7 cellular contexts compared by ENCODE assay signal in genomic region chr15:43776101-43776717, GRCh38. TPM values are rescaled to one million over a fixed set of nuclear protein-coding genes. Genes with fewer than 3 reads are reported as not detected.
DNase-seq lines count a peak whose midpoint lies in the region; ATAC-seq lines count a peak whose summit lies in the region.

No MANE protein-coding gene starts in this region.

- peak overlapping the region; percentile 100 for H3K9ac ChIP-seq in Karpas-422 (ENCODE audit: low read length)
- H3K9ac ChIP-seq in adipocyte (ENCODE audit: low read length) = peak overlapping the region; percentile 60

- H3K36me3 Mint-ChIP-seq in stimulated activated effector memory CD8-positive, alpha-beta T cell treated with anti-CD3 and anti-CD28 coated beads, Interleukin-12 subunit alpha, Interleukin-12 subunit beta, amount 100 ng/mL, for 72 hours = peaks cover 51% of the 10 kb centered on the region

- H3K4me3 ChIP-seq in Karpas-422 (ENCODE audit: low read length) = peak overlapping the region; percentile 96
- H3K4me3 ChIP-seq in adipocyte (ENCODE audit: low read length) = peak overlapping the region; percentile 92

- no peaks in the 10 kb centered on the region for H3K9me2 ChIP-seq in Karpas-422 (replicated peaks; ENCODE audit: insufficient read depth, low read length)

- H3K4me1 Mint-ChIP-seq in stimulated activated effector memory CD8-positive, alpha-beta T cell treated with anti-CD3 and anti-CD28 coated beads, Interleukin-12 subunit alpha, Interleukin-12 subunit beta, amount 100 ng/mL, for 72 hours = peaks cover 24% of the 10 kb centered on the region

- peak overlapping the region; percentile 82 for H3K4me3 Mint-ChIP-seq in stimulated activated effector memory CD8-positive, alpha-beta T cell treated with anti-CD3 and anti-CD28 coated beads, Interleukin-12 subunit alpha, Interleukin-12 subunit beta, amount 100 ng/mL, for 72 hours

- ATAC-seq in GM18499 (IDR thresholded peaks at IDR 0.05; ENCODE audit: insufficient read depth, unreplicated experiment) (peak; percentile 47), GM21619 (IDR thresholded peaks at IDR 0.05; ENCODE audit: unreplicated experiment) (peak; percentile 72)
- peak; percentile 56 for ATAC-seq in stimulated activated effector memory CD8-positive, alpha-beta T cell treated with anti-CD3 and anti-CD28 coated beads, Interleukin-12 subunit alpha, Interleukin-12 subunit beta, amount 100 ng/mL, for 72 hours

- H3K27ac ChIP-seq in Karpas-422 (ENCODE audit: low read length) = peak overlapping the region; percentile 99

- H3K9me3 ChIP-seq in Karpas-422 (ENCODE audit: low read length) (no peaks in the 10 kb centered on the region), adipocyte (ENCODE audit: control insufficient read depth, low read length) (no peaks in the 10 kb centered on the region)

- DNase-seq in Karpas-422 (peak; percentile 99), adipocyte (ENCODE audit: low read depth) (no peak), iPS-NIHi11 (ENCODE audit: low spot score) (peak; percentile 33), pons (ENCODE audit: low spot score) (no peak)
- DNase-seq in stimulated activated effector memory CD8-positive, alpha-beta T cell treated with anti-CD3 and anti-CD28 coated beads, Interleukin-12 subunit alpha, Interleukin-12 subunit beta, amount 100 ng/mL, for 72 hours (ENCODE audit: low spot score in 2 of 2) = no peak

- no peak overlapping the region for H2AFZ ChIP-seq in Karpas-422 (ENCODE audit: low read length)

- peak overlapping the region; percentile 95 for H3K4me2 ChIP-seq in Karpas-422 (ENCODE audit: low read depth, low read length, poor library complexity, severe bottlenecking)

- H4K20me1 ChIP-seq in Karpas-422 (ENCODE audit: insufficient read depth, low read depth, low read length) = peaks cover 28% of the 10 kb centered on the region

- H3K36me3 ChIP-seq in Karpas-422 (ENCODE audit: insufficient read depth, low read length) (peaks cover 41% of the 10 kb centered on the region), adipocyte (ENCODE audit: control insufficient read depth, insufficient read depth, low read length, severe bottlenecking) (peaks cover 28% of the 10 kb centered on the region)

- no peaks in the 10 kb centered on the region for H3K27me3 ChIP-seq in Karpas-422 (ENCODE audit: low read length)
- H3K27me3 ChIP-seq in adipocyte (replicated peaks; ENCODE audit: control insufficient read depth, insufficient read depth, low read length) = no peaks in the 10 kb centered on the region

- peaks cover 26% of the 10 kb centered on the region for H3K79me2 ChIP-seq in Karpas-422 (ENCODE audit: low read length)

- peak overlapping the region; percentile 83 for H3K27ac Mint-ChIP-seq in stimulated activated effector memory CD8-positive, alpha-beta T cell treated with anti-CD3 and anti-CD28 coated beads, Interleukin-12 subunit alpha, Interleukin-12 subunit beta, amount 100 ng/mL, for 72 hours

- peaks cover 65% of the 10 kb centered on the region for H3K4me1 ChIP-seq in Karpas-422 (ENCODE audit: low read length)
- H3K4me1 ChIP-seq in adipocyte (ENCODE audit: control insufficient read depth, insufficient read depth, low read length) = peaks cover 21% of the 10 kb centered on the region

- no peaks in the 10 kb centered on the region for H3K9me3 Mint-ChIP-seq in stimulated activated effector memory CD8-positive, alpha-beta T cell treated with anti-CD3 and anti-CD28 coated beads, Interleukin-12 subunit alpha, Interleukin-12 subunit beta, amount 100 ng/mL, for 72 hours

RNA-seq across cellular contexts. Expression of gene ELL3, which starts 0.6 kb away (rescaled TPM):
- 522 and 565 TPM in 2 replicates for total RNA-seq in Karpas-422 (2014; rRNA removed; shearing (Covaris generic); ENCODE audit: low replicate concordance)

RNA-seq across cellular contexts. Expression of gene SERF2, which starts 15.9 kb away (rescaled TPM):
- 882 and 1,084 TPM in 2 replicates for total RNA-seq in Karpas-422 (2014; rRNA removed; shearing (Covaris generic); ENCODE audit: low replicate concordance)

RNA-seq across cellular contexts. Expression of gene SERINC4, which starts 23.8 kb away (rescaled TPM):
- not detected in 2 replicates for total RNA-seq in Karpas-422 (2014; rRNA removed; shearing (Covaris generic); ENCODE audit: low replicate concordance)

RNA-seq across cellular contexts. Expression of gene HYPK, which starts 24.2 kb away (rescaled TPM):
- total RNA-seq in Karpas-422 (2014; rRNA removed; shearing (Covaris generic); ENCODE audit: low replicate concordance) = 31.1 and 32.5 TPM in 2 replicates

RNA-seq across cellular contexts. Expression of gene PDIA3, which starts 30.0 kb away (rescaled TPM):
- 160 and 198 TPM in 2 replicates for total RNA-seq in Karpas-422 (2014; rRNA removed; shearing (Covaris generic); ENCODE audit: low replicate concordance)

Comparison
In these comparisons a context has a peak if more than half of its experiments do, and no peak if none do; other contexts are left out.
1. DNase-seq: peak in Karpas-422 (single experiment) and iPS-NIHi11 (single experiment); none in adipocyte (single experiment), stimulated activated effector memory CD8-positive, alpha-beta T cell treated with anti-CD3 and anti-CD28 coated beads, Interleukin-12 subunit alpha, Interleukin-12 subunit beta, amount 100 ng/mL, for 72 hours (0 of 2) and pons (single experiment).
2. Peak in every context shown above with its lines, with median percentiles within 50 percentile points of each other: ATAC-seq.